Comparison of ENCODE assay signal across 19 cellular contexts in the genomic region with DNA sequence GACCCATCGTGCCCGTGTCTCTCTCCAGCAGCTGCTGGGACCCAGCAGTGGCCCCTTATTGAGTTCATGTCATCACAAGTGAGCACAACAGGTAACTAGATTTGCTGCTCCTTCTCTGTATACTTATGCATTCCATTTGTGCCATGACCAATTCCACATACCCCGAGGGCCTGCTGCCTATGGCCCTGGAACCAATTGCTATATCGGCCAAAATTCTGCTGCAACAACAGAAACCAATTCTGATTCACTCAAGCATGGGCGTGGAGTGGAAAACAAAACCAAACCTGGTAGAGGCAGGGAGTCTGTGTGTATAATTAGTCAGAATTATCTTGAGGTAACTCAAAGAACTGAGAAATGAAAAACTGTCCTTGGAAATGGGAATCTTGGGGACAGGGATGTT.
"Had no signal": no experiment of that assay in that cellular context is flagged by ENCODE, and none has a peak within 500 bp of the region (broad histone marks: within the 10 kb centered on the region; RNA-seq: fewer than 3 reads in every experiment).

No MANE protein-coding gene starts in this region.

- H3K27ac ChIP-seq: colonic mucosa, esophagus squamous epithelium, hepatocyte, left ventricle myocardium inferior, pancreas, sigmoid colon, spleen, suprapubic skin, VCaP had no signal

- H3K4me1 ChIP-seq: colonic mucosa, esophagus squamous epithelium, left ventricle myocardium inferior, pancreas, sigmoid colon, spleen, suprapubic skin had no signal

- H3K36me3 ChIP-seq: colonic mucosa, esophagus squamous epithelium, left ventricle myocardium inferior, pancreas, sigmoid colon, spleen, suprapubic skin had no signal

- H3K79me2 ChIP-seq: hepatocyte had no signal

- H2AFZ ChIP-seq: hepatocyte had no signal

- H3K4me2 ChIP-seq: hepatocyte had no signal

- H3K4me3 ChIP-seq: colonic mucosa, esophagus squamous epithelium, hepatocyte, left ventricle myocardium inferior, mucosa of descending colon, pancreas, sigmoid colon, spleen, suprapubic skin had no signal

- ATAC-seq: activated CD8-positive, alpha-beta memory T cell treated with anti-CD3 and anti-CD28 coated beads, Interleukin-2, amount 10 ng/mL, durations not matched to agents 7 days and 5 days; activated T-cell treated with anti-CD3 and anti-CD28 coated beads, Interleukin-2, amount 50 U/mL, for 4 hours; mucosa of descending colon; naive thymus-derived CD8-positive, alpha-beta T cell; pancreas had no signal

- DNase-seq: activated CD4-positive, alpha-beta memory T cell treated with anti-CD3 and anti-CD28 coated beads for 36 hours; activated CD4-positive, alpha-beta T cell treated with anti-CD3 and anti-CD28 coated beads for 1 hour; activated CD8-positive, alpha-beta memory T cell treated with anti-CD3 and anti-CD28 coated beads, Interleukin-2, amount 10 ng/mL, durations not matched to agents 7 days and 5 days; activated effector memory CD4-positive, alpha-beta T cell treated with anti-CD3 and anti-CD28 coated beads, Interleukin-2, amount 50 U/mL, for 16 hours; activated T-cell treated with anti-CD3 and anti-CD28 coated beads, Interleukin-2, amount 50 U/mL, for 4 hours; central memory CD4-positive, alpha-beta T cell; colonic mucosa; esophagus squamous epithelium; islet precursor cell; left ventricle myocardium inferior; mucosa of descending colon; naive thymus-derived CD8-positive, alpha-beta T cell; pancreas; sigmoid colon; spleen; T1000 had no signal

- H3K27me3 ChIP-seq: colonic mucosa, esophagus squamous epithelium, hepatocyte, pancreas, sigmoid colon, spleen, suprapubic skin had no signal

- H3K9me3 ChIP-seq: colonic mucosa, esophagus squamous epithelium, left ventricle myocardium inferior, mucosa of descending colon, pancreas, sigmoid colon, spleen, suprapubic skin had no signal
